ENCODE assay signal across 8 cellular contexts in genomic region chr14:60093088-60093487, GRCh38. TPM values are rescaled to one million over a fixed set of nuclear protein-coding genes. Genes with fewer than 3 reads are reported as not detected.
DNase-seq lines count a peak whose midpoint lies in the region; ATAC-seq, FAIRE-seq and TF ChIP-seq lines count a peak whose summit lies in the region.

No MANE protein-coding gene starts in this region.

- dilution Hi-C loops in keratinocyte (cut with MboI; ENCODE audit: extremely low pct_ligation_motif_present, low sequenced_read_pairs) = no loop called here

- no peak overlapping the region for H2AFZ ChIP-seq in keratinocyte (ENCODE audit: control insufficient read depth, low read length)

- H4K20me1 ChIP-seq in keratinocyte (ENCODE audit: control insufficient read depth, extremely low read depth, insufficient read depth, low read length) = peaks cover 6% of the 10 kb centered on the region

- POLR2A ChIA-PET in activated CD4-positive, alpha-beta T cell treated with anti-CD3 and anti-CD28 coated beads, Interleukin-2, amount 10 ng/mL, durations not matched to agents 7 days and 5 days (lab: Charles Lee) = no interaction called here

- H3K27ac Mint-ChIP-seq in activated CD4-positive, alpha-beta T cell treated with anti-CD3 and anti-CD28 coated beads, Interleukin-2, amount 10 ng/mL, durations not matched to agents 7 days and 5 days = peak overlapping the region; percentile 95
- H3K27ac Mint-ChIP-seq in activated naive CD8-positive, alpha-beta T cell = peak overlapping the region; percentile 97

- H3K4me1 ChIP-seq in keratinocyte (ENCODE audit: control insufficient read depth, extremely low read depth, insufficient read depth, low read length) (peaks cover 21% of the 10 kb centered on the region), thyroid gland (peaks cover 18 to 27% of the 10 kb centered on the region in 2 donors)

- TF ChIP-seq POLR2A in thyroid gland (IDR thresholded peaks at IDR 0.05) = no peak

- ATAC-seq in HG02798 (IDR thresholded peaks at IDR 0.05; ENCODE audit: poor library complexity, unreplicated experiment) = no peak

- TF ChIP-seq CTCF in keratinocyte (optimal IDR thresholded peaks at IDR 0.05 in 1 of 3, IDR thresholded peaks at IDR 0.05 in 1 of 3, conservative IDR thresholded peaks at IDR 0.05 in 1 of 3; ENCODE audit: extremely low read depth in 1 of 3, insufficient read depth in 2 of 3, low read length in 3 of 3) = no peak
- no peak for TF ChIP-seq CTCF in thyroid gland (IDR thresholded peaks at IDR 0.05)

- peaks cover 3% of the 10 kb centered on the region for H3K9me1 ChIP-seq in keratinocyte (ENCODE audit: control insufficient read depth, extremely low read depth, insufficient read depth, low read length)

- H3K79me2 ChIP-seq in keratinocyte (ENCODE audit: control insufficient read depth, insufficient read depth, low read length) = peaks cover 59% of the 10 kb centered on the region

- H3K4me3 ChIP-seq in keratinocyte (ENCODE audit: control insufficient read depth in 2 of 3, extremely low read depth in 1 of 3, insufficient read depth in 2 of 3, low read depth in 1 of 3, low read length in 3 of 3) (peak overlapping the region; percentile 68 to 99 (median 98)), thyroid gland (replicated peaks in 1 of 3) (peak overlapping the region in 2 of 3 donors; percentile 55 to 67)

- no peak for DNase-seq in activated CD4-positive, alpha-beta T cell treated with anti-CD3 and anti-CD28 coated beads, Interleukin-2, amount 10 ng/mL, durations not matched to agents 7 days and 5 days
- DNase-seq in activated CD4-positive, alpha-beta T cell treated with anti-CD3 and anti-CD28 coated beads, Interleukin-2, amount 50 U/mL, for 4 hours = no peak
- no peak for DNase-seq in keratinocyte (ENCODE audit: low read depth, low spot score)
- no peak for DNase-seq in thyroid gland
- DNase-seq in NCI-H446 treated with DMSO at 0.1 percent for 48 hours (lab: John Stamatoyannopoulos, UW) = no peak
- no peak for DNase-seq in ecto neural progenitor cell (ENCODE audit: low spot score)

- H3K36me3 ChIP-seq in keratinocyte (ENCODE audit: control insufficient read depth in 2 of 2, extremely low read depth in 1 of 2, insufficient read depth in 2 of 2, low read length in 2 of 2) = peaks cover 0 to 6% of the 10 kb centered on the region in 2 experiments
- H3K36me3 ChIP-seq in thyroid gland = no peaks in the 10 kb centered on the region

- intact Hi-C loops in thyroid gland (cut with DNase I) = loop anchor here (5.0 to 10.0 kb wide), 2 partner anchors 69 to 152 kb away; partner anchors contain the start of gene PPM1A

- peak overlapping the region; percentile 93 for H3K4me3 Mint-ChIP-seq in activated CD4-positive, alpha-beta T cell treated with anti-CD3 and anti-CD28 coated beads, Interleukin-2, amount 10 ng/mL, durations not matched to agents 7 days and 5 days
- peak overlapping the region; percentile 93 for H3K4me3 Mint-ChIP-seq in activated naive CD8-positive, alpha-beta T cell

- H3K36me3 Mint-ChIP-seq in activated CD4-positive, alpha-beta T cell treated with anti-CD3 and anti-CD28 coated beads, Interleukin-2, amount 10 ng/mL, durations not matched to agents 7 days and 5 days (ENCODE audit: low read depth) = peaks cover 27% of the 10 kb centered on the region
- peaks cover 21% of the 10 kb centered on the region for H3K36me3 Mint-ChIP-seq in activated naive CD8-positive, alpha-beta T cell

- H3K27me3 ChIP-seq in keratinocyte (ENCODE audit: control insufficient read depth, extremely low read depth, insufficient read depth, low read length) (no peaks in the 10 kb centered on the region), thyroid gland (no peaks in the 10 kb centered on the region)

- WGBS in thyroid gland, 2 donors = 15 to 25% methylated on average over 3 of the region's 3 CpGs

- no peaks in the 10 kb centered on the region for H3K27me3 Mint-ChIP-seq in activated CD4-positive, alpha-beta T cell treated with anti-CD3 and anti-CD28 coated beads, Interleukin-2, amount 10 ng/mL, durations not matched to agents 7 days and 5 days
- no peaks in the 10 kb centered on the region for H3K27me3 Mint-ChIP-seq in activated naive CD8-positive, alpha-beta T cell

- H3K4me2 ChIP-seq in keratinocyte (ENCODE audit: control insufficient read depth, extremely low read depth, insufficient read depth, low read depth, low read length) = peak overlapping the region; percentile 92

- FAIRE-seq in keratinocyte (lab: Jason Lieb, UNC) = no peak

- H3K9me3 Mint-ChIP-seq in activated CD4-positive, alpha-beta T cell treated with anti-CD3 and anti-CD28 coated beads, Interleukin-2, amount 10 ng/mL, durations not matched to agents 7 days and 5 days = no peaks in the 10 kb centered on the region
- peaks cover 4% of the 10 kb centered on the region for H3K9me3 Mint-ChIP-seq in activated naive CD8-positive, alpha-beta T cell (ENCODE audit: low read depth)

- H3K9ac ChIP-seq in keratinocyte (ENCODE audit: control insufficient read depth, extremely low read depth, insufficient read depth, low read length) = peak overlapping the region; percentile 99

- H3K27ac ChIP-seq in keratinocyte (ENCODE audit: control insufficient read depth, insufficient read depth, low read length) (peak overlapping the region; percentile 100), thyroid gland (peak overlapping the region in 2 of 3 donors; percentile 93 to 99)

- H3K9me3 ChIP-seq in keratinocyte (ENCODE audit: control insufficient read depth, low read depth, low read length) (no peaks in the 10 kb centered on the region), thyroid gland (no peaks in the 10 kb centered on the region)

- CTCF ChIA-PET in activated CD4-positive, alpha-beta T cell treated with anti-CD3 and anti-CD28 coated beads, Interleukin-2, amount 10 ng/mL, durations not matched to agents 7 days and 5 days (lab: Charles Lee) = interaction anchor here (1.4 kb wide), 1 partner anchor 16 kb away, joined by 5 read pairs; no protein-coding TSS in a partner anchor

- H3K4me1 Mint-ChIP-seq in activated CD4-positive, alpha-beta T cell treated with anti-CD3 and anti-CD28 coated beads, Interleukin-2, amount 10 ng/mL, durations not matched to agents 7 days and 5 days = peaks cover 34% of the 10 kb centered on the region
- H3K4me1 Mint-ChIP-seq in activated naive CD8-positive, alpha-beta T cell (ENCODE audit: low read depth) = peaks cover 40% of the 10 kb centered on the region

RNA-seq across cellular contexts. Expression of gene PCNX4, which starts 1.4 kb away (rescaled TPM):
- total RNA-seq in activated CD4-positive, alpha-beta T cell treated with anti-CD3 and anti-CD28 coated beads, Interleukin-2, amount 10 ng/mL, durations not matched to agents 7 days and 5 days = 10 to 100 TPM; 33.3 to 36.9 TPM
- 22.4 to 49.8 TPM (median 47.2 TPM) in 3 replicates for polyA plus RNA-seq in keratinocyte
- polyA plus RNA-seq in keratinocyte (2011; ENCODE audit: low read depth) = 21.0 TPM
- 21.1 and 33.7 TPM in 2 replicates for polyA plus RNA-seq in keratinocyte (2011; cell fraction: cytosol; rRNA removed)
- 113 TPM in 2 replicates for polyA plus RNA-seq in keratinocyte (2011; cell fraction: nucleus; rRNA removed)
- 17.7 and 22.8 TPM in 2 replicates for polyA plus RNA-seq in keratinocyte (2012; ENCODE audit: low replicate concordance)
- polyA minus RNA-seq in keratinocyte = 30.1 to 148 TPM (median 49.6 TPM) in 3 replicates
- 20.9 TPM for polyA minus RNA-seq in keratinocyte (2011; cell fraction: cytosol; rRNA and poly(A)+ RNA removed)
- 70.5 and 143 TPM in 2 replicates for polyA minus RNA-seq in keratinocyte (2011; cell fraction: nucleus; rRNA and poly(A)+ RNA removed)
- total RNA-seq in thyroid gland = 100 to 1,000 TPM in 1 of 4 donors, 10 to 100 TPM in 3; 63.5 to 139 (median 85.4) TPM
